In genomic region chr20:36629719-36630340, GRCh38 we compare ENCODE assay signal across 7 cellular contexts. TPM values are rescaled to one million over a fixed set of nuclear protein-coding genes. Genes with fewer than 3 reads are reported as not detected.
DNase-seq lines count a peak whose midpoint lies in the region; ATAC-seq and TF ChIP-seq lines count a peak whose summit lies in the region.

No MANE protein-coding gene starts in this region.

- H3K36me3 ChIP-seq in brain microvascular endothelial cell (replicated peaks) = no peaks in the 10 kb centered on the region
- H3K36me3 ChIP-seq in H7 (replicated peaks; ENCODE audit: control insufficient read depth, insufficient read depth, low read length) = no peaks in the 10 kb centered on the region

- DNase-seq in T-helper 1 cell (peak in 3 of 5 donors; percentile 23 to 70 (median 35)), brain microvascular endothelial cell (peak; percentile 21), coronary artery (ENCODE audit: low spot score) (no peak), H7 (no peak)
- DNase-seq in stimulated activated naive CD4-positive, alpha-beta T cell (lab: John Stamatoyannopoulos, UW) = peak in 5 of 6 experiments; percentile 5 to 57 (median 27)

- no peak overlapping the region for H3K4me3 ChIP-seq in brain microvascular endothelial cell (ENCODE audit: low read depth, low read length)
- no peak overlapping the region for H3K4me3 ChIP-seq in coronary artery
- no peak overlapping the region for H3K4me3 ChIP-seq in H7 (ENCODE audit: insufficient read depth, low read depth, low read length)

- H3K27me3 ChIP-seq in brain microvascular endothelial cell (replicated peaks) = no peaks in the 10 kb centered on the region
- H3K27me3 ChIP-seq in H7 (ENCODE audit: control insufficient read depth, insufficient read depth, low read length) = no peaks in the 10 kb centered on the region

- peak; percentile 52 for ATAC-seq in HG02678 (IDR thresholded peaks at IDR 0.05; ENCODE audit: unreplicated experiment)
- ATAC-seq in GM19324 (IDR thresholded peaks at IDR 0.05; ENCODE audit: low FRiP score, unreplicated experiment) = no peak

- H3K27ac ChIP-seq in brain microvascular endothelial cell (no peak overlapping the region), coronary artery (no peak overlapping the region)

- in situ Hi-C loops in brain microvascular endothelial cell (cut with HindIII; ENCODE audit: low pct_ligation_motif_present, low sequenced_read_pairs) = no loop called here

- TF ChIP-seq CTCF in brain microvascular endothelial cell (IDR thresholded peaks at IDR 0.05; ENCODE audit: low read depth, low read length, missing control alignments) = no peak
- no peak for TF ChIP-seq CTCF in coronary artery (IDR thresholded peaks at IDR 0.05)

RNA-seq across cellular contexts. Expression of gene SLA2, which starts 16.2 kb away (rescaled TPM):
- total RNA-seq in H7 (2014; rRNA removed; shearing (Covaris generic)) = 0.14 and 0.33 TPM in 2 replicates

RNA-seq across cellular contexts. Expression of gene RAB5IF, which starts 24.3 kb away (rescaled TPM):
- total RNA-seq in H7 (2014; rRNA removed; shearing (Covaris generic)) = 104 and 117 TPM in 2 replicates

RNA-seq across cellular contexts. Expression of gene TGIF2, which starts 56.4 kb away (rescaled TPM):
- total RNA-seq in H7 (2014; rRNA removed; shearing (Covaris generic)) = 46.9 and 53.4 TPM in 2 replicates

Comparison
In these comparisons a context has a peak if more than half of its experiments do, and no peak if none do; other contexts are left out.
1. DNase-seq: peak in T-helper 1 cell (3 of 5), brain microvascular endothelial cell (single experiment) and stimulated activated naive CD4-positive, alpha-beta T cell (5 of 6); none in coronary artery (single experiment) and H7 (single experiment).